ENCODE assay signal across 20 cellular contexts in the genomic region with DNA sequence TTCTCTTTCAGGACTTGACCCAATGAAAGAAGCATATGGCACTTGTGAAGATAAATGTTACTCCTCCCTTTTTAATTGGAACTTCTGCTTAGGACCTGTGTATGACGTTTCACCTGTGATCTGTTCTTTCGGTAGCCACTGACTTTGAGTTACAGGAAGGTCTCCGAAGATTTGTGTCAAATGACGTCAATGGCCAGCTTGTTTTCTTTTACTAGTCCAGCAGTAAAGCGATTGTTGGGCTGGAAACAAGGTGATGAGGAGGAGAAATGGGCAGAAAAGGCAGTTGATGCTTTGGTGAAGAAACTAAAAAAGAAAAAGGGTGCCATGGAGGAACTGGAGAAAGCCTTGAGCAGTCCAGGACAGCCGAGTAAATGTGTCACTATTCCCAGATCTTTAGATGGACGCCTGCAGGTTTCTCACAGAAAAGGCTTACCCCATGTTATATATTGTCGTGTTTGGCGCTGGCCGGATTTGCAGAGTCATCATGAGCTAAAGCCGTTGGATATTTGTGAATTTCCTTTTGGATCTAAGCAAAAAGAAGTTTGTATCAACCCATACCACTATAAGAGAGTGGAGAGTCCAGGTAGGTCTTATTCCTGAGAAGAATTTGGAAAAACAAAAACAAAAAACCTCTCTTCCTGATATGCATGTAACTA. TPM values are rescaled to one million over a fixed set of nuclear protein-coding genes. Genes with fewer than 3 reads are reported as not detected.
DNase-seq lines count a peak whose midpoint lies in the region; ATAC-seq, FAIRE-seq and TF ChIP-seq lines count a peak whose summit lies in the region.
"Had no signal": no experiment of that assay in that cellular context is flagged by ENCODE, and none has a peak within 500 bp of the region (broad histone marks: within the 10 kb centered on the region; RNA-seq: fewer than 3 reads in every experiment).

No MANE protein-coding gene starts in this region.

- H3K79me2 ChIP-seq in HepG2 (ENCODE audit: insufficient read depth, low read length) (peaks cover 83% of the 10 kb centered on the region), mammary epithelial cell (ENCODE audit: insufficient read depth, low read length) (peaks cover 97% of the 10 kb centered on the region), neural progenitor cell (ENCODE audit: low read depth) (peaks cover 100% of the 10 kb centered on the region)

- no peak overlapping the region for H3K4me2 ChIP-seq in HepG2 (ENCODE audit: low read depth, low read length)
- no peak overlapping the region for H3K4me2 ChIP-seq in IMR-90 (ENCODE audit: low read depth, low read length)
- no peak overlapping the region for H3K4me2 ChIP-seq in mammary epithelial cell (ENCODE audit: insufficient read depth, low read depth, low read length)
- H3K4me2 ChIP-seq in neural progenitor cell: no peak overlapping the region

- no peak overlapping the region for H3K56ac ChIP-seq in IMR-90 (ENCODE audit: extremely low read depth, insufficient read depth, low read length)

- H3K14ac ChIP-seq in IMR-90 (replicated peaks; ENCODE audit: low read depth, low read length): no peak overlapping the region

- no peak overlapping the region for H4K91ac ChIP-seq in IMR-90 (ENCODE audit: insufficient read depth, low read depth, low read length)

- H3K4me1 ChIP-seq in HepG2 (ENCODE audit: insufficient read depth, low read length): peaks cover 26% of the 10 kb centered on the region
- peaks cover 0 to 36% (median 7%) of the 10 kb centered on the region in 4 donors for H3K4me1 ChIP-seq in right lobe of liver
- H3K4me1 ChIP-seq in IMR-90 (ENCODE audit: control insufficient read depth, insufficient read depth, low read length): peaks cover 4% of the 10 kb centered on the region; the same call in 1 of the 2 replicates
- H3K4me1 ChIP-seq in mammary epithelial cell (ENCODE audit: insufficient read depth, low read length): peaks cover 6% of the 10 kb centered on the region
- H3K4me1 ChIP-seq in neural progenitor cell: peaks cover 5% of the 10 kb centered on the region
- H3K4me1 ChIP-seq: BE2C had no signal

- peaks cover 8% of the 10 kb centered on the region for H3K9me3 Mint-ChIP-seq in neural progenitor cell
- H3K9me3 Mint-ChIP-seq: CD8-positive, alpha-beta memory T cell had no signal

- H3K4me3 ChIP-seq in HepG2 (replicated peaks in 1 of 3; ENCODE audit: insufficient read depth in 1 of 3, low read depth in 2 of 3, low read length in 3 of 3) (no peak overlapping the region), right lobe of liver (no peak overlapping the region), IMR-90 (ENCODE audit: insufficient read depth, low read depth, low read length) (no peak overlapping the region), mammary epithelial cell (replicated peaks in 1 of 3; ENCODE audit: insufficient read depth in 1 of 3, low read depth in 2 of 3, low read length in 3 of 3) (no peak overlapping the region), neural progenitor cell (no peak overlapping the region)
- H3K4me3 ChIP-seq: GM23248 had no signal

- no peak overlapping the region for H3K4ac ChIP-seq in IMR-90 (ENCODE audit: low read depth, low read length)

- no peak for TF ChIP-seq CTCF in HepG2 (CRISPR knock-in tag; IDR thresholded peaks at IDR 0.05)
- no peak for TF ChIP-seq CTCF in right lobe of liver (IDR thresholded peaks at IDR 0.05)
- TF ChIP-seq CTCF in IMR-90 (conservative IDR thresholded peaks at IDR 0.05; ENCODE audit: low read depth, low read length): no peak
- TF ChIP-seq CTCF in mammary epithelial cell (conservative IDR thresholded peaks at IDR 0.05 in 1 of 2, IDR thresholded peaks at IDR 0.05 in 1 of 2; ENCODE audit: extremely low read depth in 1 of 2, insufficient read depth in 1 of 2, low read depth in 1 of 2, low read length in 2 of 2): no peak
- TF ChIP-seq CTCF in neural progenitor cell (IDR thresholded peaks at IDR 0.05): no peak

- no peak overlapping the region for H4K5ac ChIP-seq in IMR-90 (ENCODE audit: low read depth, low read length)

- CTCF ChIA-PET in HepG2 (lab: Yijun Ruan, JAX; ENCODE audit: low intra/inter-chr PET ratio, low total read pairs) (no interaction called here), IMR-90 (lab: Yijun Ruan, JAX) (interaction anchor here (0.6 kb wide), 1 partner anchor 70 kb away, joined by 4 read pairs; no protein-coding TSS in a partner anchor), mammary epithelial cell (lab: Charles Lee; ENCODE audit: low non-redundant PET) (no interaction called here)

- no peak overlapping the region for H3K4me3 Mint-ChIP-seq in neural progenitor cell
- H3K4me3 Mint-ChIP-seq: CD4-positive, CD25-positive, alpha-beta regulatory T cell; CD8-positive, alpha-beta memory T cell had no signal

- POLR2A ChIA-PET in HepG2 (lab: Yijun Ruan, JAX) (no interaction called here), IMR-90 (lab: Charles Lee; ENCODE audit: unreplicated experiment) (no interaction called here)

- no peak overlapping the region for H2AK9ac ChIP-seq in IMR-90 (replicated peaks; ENCODE audit: low read depth, low read length, poor library complexity)

- H2AFZ ChIP-seq in HepG2 (ENCODE audit: low read length) (no peak overlapping the region), IMR-90 (replicated peaks; ENCODE audit: low read length, poor library complexity) (no peak overlapping the region), mammary epithelial cell (ENCODE audit: low read depth, low read length) (no peak overlapping the region), neural progenitor cell (replicated peaks) (no peak overlapping the region)
- H2AFZ ChIP-seq: GM23248 had no signal

- peaks cover 6% of the 10 kb centered on the region; the same call in 1 of the 2 replicates for H3K9me1 ChIP-seq in IMR-90 (ENCODE audit: insufficient read depth, low read length)

- H3K23ac ChIP-seq in IMR-90 (ENCODE audit: low read depth, low read length): no peak overlapping the region

- TF ChIP-seq POLR2A in HepG2 (IDR thresholded peaks at IDR 0.05; ENCODE audit: insufficient read depth in 1 of 2, low read depth in 2 of 2, low read length in 2 of 2) (no peak), right lobe of liver (IDR thresholded peaks at IDR 0.05) (no peak), IMR-90 (IDR thresholded peaks at IDR 0.05; ENCODE audit: low read depth, low read length) (no peak), H54 (IDR thresholded peaks at IDR 0.05; ENCODE audit: low read depth, low read length) (no peak)

- H3K9me3 ChIP-seq in HepG2 (ENCODE audit: low read length) (no peaks in the 10 kb centered on the region), right lobe of liver (no peaks in the 10 kb centered on the region), IMR-90 (ENCODE audit: control insufficient read depth, insufficient read depth, low read length) (no peaks in the 10 kb centered on the region), mammary epithelial cell (replicated peaks; ENCODE audit: insufficient read depth, low read length) (no peaks in the 10 kb centered on the region), neural progenitor cell (ENCODE audit: low read depth) (no peaks in the 10 kb centered on the region)
- H3K9me3 ChIP-seq: BE2C had no signal

- H2BK20ac ChIP-seq in IMR-90 (ENCODE audit: low read depth, low read length): no peak overlapping the region

- no peak overlapping the region for H2BK120ac ChIP-seq in IMR-90 (ENCODE audit: low read depth, low read length)

- dilution Hi-C loops in IMR-90 (cut with HindIII; ENCODE audit: low sequenced_read_pairs, unreplicated experiment): no loop called here
- dilution Hi-C loops in mammary epithelial cell (cut with HindIII; ENCODE audit: low sequenced_read_pairs): no loop called here

- H3K27ac ChIP-seq in HepG2 (ENCODE audit: extremely low read length, insufficient read depth, low read length): no peak overlapping the region
- no peak overlapping the region for H3K27ac ChIP-seq in right lobe of liver
- no peak overlapping the region for H3K27ac ChIP-seq in IMR-90 (ENCODE audit: insufficient read depth, low read length)
- no peak overlapping the region for H3K27ac ChIP-seq in mammary epithelial cell (ENCODE audit: insufficient read depth, low read depth, low read length)
- no peak overlapping the region for H3K27ac ChIP-seq in neural progenitor cell
- H3K27ac ChIP-seq: GM23248 had no signal

- H3F3A ChIP-seq in neural progenitor cell (ENCODE audit: low read depth): no peaks in the 10 kb centered on the region

- intact Hi-C loops in HepG2 (cut with micrococcal nuclease; ENCODE audit: unreplicated experiment) (no loop called here), right lobe of liver (cut with DNase I) (no loop called here), IMR-90 (cut with micrococcal nuclease) (no loop called here), mammary epithelial cell (cut with micrococcal nuclease) (no loop called here)

- peaks cover 57% of the 10 kb centered on the region for H3K36me3 Mint-ChIP-seq in neural progenitor cell
- H3K36me3 Mint-ChIP-seq: CD4-positive, CD25-positive, alpha-beta regulatory T cell had no signal

- no peak for DNase-seq in HepG2 (ENCODE audit: low spot score)
- no peak for DNase-seq in right lobe of liver
- no peak for DNase-seq in IMR-90
- no peak for DNase-seq in mammary epithelial cell
- no peak for DNase-seq in H54 (ENCODE audit: insufficient read length, low spot score)
- no peak for DNase-seq in neural progenitor cell (ENCODE audit: low spot score)
- DNase-seq: 8988T; BE2C; C1 segment of cervical spinal cord; CD4-positive, CD25-positive, alpha-beta regulatory T cell; CD8-positive, alpha-beta memory T cell; COR-L47; GM23248; H7; Karpas-422 had no signal

- no peak for TF ChIP-seq EP300 in HepG2 (IDR thresholded peaks at IDR 0.05; ENCODE audit: low read depth in 2 of 2, low read length in 2 of 2)
- no peak for TF ChIP-seq EP300 in HepG2 (CRISPR knock-in tag; IDR thresholded peaks at IDR 0.05; ENCODE audit: borderline replicate concordance)

- no peak overlapping the region for H3K27ac Mint-ChIP-seq in neural progenitor cell
- H3K27ac Mint-ChIP-seq: CD4-positive, CD25-positive, alpha-beta regulatory T cell; CD8-positive, alpha-beta memory T cell had no signal

- H2BK15ac ChIP-seq in IMR-90 (ENCODE audit: low read depth, low read length): no peak overlapping the region

- H2AK5ac ChIP-seq in IMR-90 (ENCODE audit: low read depth, low read length): no peak overlapping the region

- FAIRE-seq in HepG2 (lab: Jason Lieb, UNC) (no peak), H54 (lab: Jason Lieb, UNC) (no peak)
- FAIRE-seq: D721Med, G401.6, GM12892, GM18507 had no signal

- H4K20me1 ChIP-seq in HepG2 (ENCODE audit: insufficient read depth, low read length): peaks cover 23% of the 10 kb centered on the region
- H4K20me1 ChIP-seq in IMR-90 (ENCODE audit: insufficient read depth, low read length): peaks cover 40% of the 10 kb centered on the region; the same call in 1 of the 2 replicates
- peaks cover 5% of the 10 kb centered on the region for H4K20me1 ChIP-seq in mammary epithelial cell (ENCODE audit: insufficient read depth, low read length)
- H4K20me1 ChIP-seq in neural progenitor cell (ENCODE audit: low read depth): peaks cover 51% of the 10 kb centered on the region

- ATAC-seq in HepG2 (no peak), right lobe of liver (no peak), IMR-90 (ENCODE audit: low read depth) (no peak), HG03280 (IDR thresholded peaks at IDR 0.05; ENCODE audit: unreplicated experiment) (no peak)

- H3K36me3 ChIP-seq in HepG2 (replicated peaks in 1 of 2; ENCODE audit: control insufficient read depth in 1 of 2, insufficient read depth in 2 of 2, low read length in 2 of 2): peaks cover 15 to 52% of the 10 kb centered on the region in 2 experiments
- H3K36me3 ChIP-seq in right lobe of liver: peaks cover 0 to 24% (median 8%) of the 10 kb centered on the region in 4 donors
- peaks cover 24% of the 10 kb centered on the region for H3K36me3 ChIP-seq in IMR-90 (ENCODE audit: control insufficient read depth, insufficient read depth, low read length)
- H3K36me3 ChIP-seq in mammary epithelial cell (ENCODE audit: insufficient read depth, low read length): peaks cover 14% of the 10 kb centered on the region
- peaks cover 24% of the 10 kb centered on the region for H3K36me3 ChIP-seq in neural progenitor cell

- H3K18ac ChIP-seq in IMR-90 (ENCODE audit: low read depth, low read length): no peak overlapping the region

- WGBS in HepG2 (ENCODE audit: low lambda C conversion rate): 95% methylated on average over 11 of the region's 11 CpGs
- WGBS in right lobe of liver (ENCODE audit: insufficient coverage, low coverage, low lambda C conversion rate, missing lambda C conversion rate): 94% methylated on average over 11 of the region's 11 CpGs
- WGBS in IMR-90 (ENCODE audit: extremely low coverage in 2 of 2, insufficient read length in 1 of 2), 2 experiments: 80% methylated on average over 1 of the region's 11 CpGs; no CpG with 5 or more reads in 1 of the 2 experiments
- WGBS in mammary epithelial cell (ENCODE audit: low coverage, missing lambda C conversion rate): 96% methylated on average over 11 of the region's 11 CpGs

- H3K27me3 ChIP-seq in HepG2 (ENCODE audit: control insufficient read depth in 1 of 2, insufficient read depth in 2 of 2, low read length in 2 of 2): no peaks in the 10 kb centered on the region
- no peaks in the 10 kb centered on the region for H3K27me3 ChIP-seq in right lobe of liver
- no peaks in the 10 kb centered on the region for H3K27me3 ChIP-seq in IMR-90 (ENCODE audit: control insufficient read depth, insufficient read depth, low read length)
- no peaks in the 10 kb centered on the region for H3K27me3 ChIP-seq in mammary epithelial cell (ENCODE audit: insufficient read depth, low read length)
- no peaks in the 10 kb centered on the region for H3K27me3 ChIP-seq in neural progenitor cell
- H3K27me3 ChIP-seq: BE2C had no signal

- in situ Hi-C loops in HepG2 (cut with HindIII; ENCODE audit: extremely low pct_ligation_motif_present, low pct_unique_long_range_greater_than_20kb) (no loop called here), IMR-90 (cut with MboI; ENCODE audit: low sequenced_read_pairs) (no loop called here), mammary epithelial cell (cut with MboI; ENCODE audit: low sequenced_read_pairs in 2 of 2) (no loop called here)

- H3K27me3 Mint-ChIP-seq in neural progenitor cell (ENCODE audit: insufficient read depth, low read depth): no peaks in the 10 kb centered on the region
- H3K27me3 Mint-ChIP-seq: CD4-positive, CD25-positive, alpha-beta regulatory T cell; CD8-positive, alpha-beta memory T cell had no signal

- peaks cover 35 to 60% of the 10 kb centered on the region in 2 experiments for H3K79me1 ChIP-seq in IMR-90 (ENCODE audit: low read depth in 1 of 2, low read length in 2 of 2)

- no peak overlapping the region for H4K8ac ChIP-seq in IMR-90 (ENCODE audit: low read depth in 2 of 2, low read length in 2 of 2)

- TF ChIP-seq RAD21 in HepG2 (CRISPR knock-in tag; IDR thresholded peaks at IDR 0.05) (no peak), IMR-90 (IDR thresholded peaks at IDR 0.05; ENCODE audit: low read length) (no peak)

- no peak overlapping the region for H2BK5ac ChIP-seq in IMR-90 (ENCODE audit: low read depth, low read length, poor library complexity, severe bottlenecking)

- H3K9ac ChIP-seq in HepG2 (ENCODE audit: insufficient read depth, low read depth, low read length) (no peak overlapping the region), IMR-90 (ENCODE audit: low read depth, low read length) (no peak overlapping the region), mammary epithelial cell (ENCODE audit: insufficient read depth, low read length) (no peak overlapping the region), neural progenitor cell (no peak overlapping the region)
- H3K9ac ChIP-seq: GM23248 had no signal

- TSS peak; percentile 15 for BruUV-seq in HepG2 (replicated peaks; lab: Mats Ljungman, UMichigan)
- BruUV-seq in IMR-90 (replicated peaks; lab: Mats Ljungman, UMichigan): no TSS peak
- TSS peak; percentile 41 for BruUV-seq in mammary epithelial cell (replicated peaks; lab: Mats Ljungman, UMichigan)

- H3K4me1 Mint-ChIP-seq in neural progenitor cell: no peaks in the 10 kb centered on the region

RNA-seq across cellular contexts. Expression of a gene that starts 21.1 kb away (rescaled TPM):
- total RNA-seq in HepG2 (2016; rRNA removed; fragmentation: Illumina TruSeq; extraction: Trizol) (48.5 and 81.0 TPM in 2 replicates), right lobe of liver (10 to 100 TPM; 19.2 to 49.2 (median 30.6) TPM), IMR-90 (2012; rRNA removed) (73.3 and 101 TPM in 2 replicates), mammary epithelial cell (10 to 100 TPM; 66.8 to 84.2 TPM), neural progenitor cell (ENCODE audit: low replicate concordance) (75.0 and 102 TPM in 2 replicates)
- total RNA-seq in HepG2 (2016; cell fraction: cytosol; rRNA removed; fragmentation: Illumina TruSeq; extraction: Trizol; ENCODE audit: low read depth): 58.3 and 63.0 TPM in 2 replicates
- total RNA-seq in HepG2 (2016; cell fraction: insoluble cytoplasmic fraction; rRNA removed; fragmentation: Illumina TruSeq; extraction: Trizol): 49.9 and 76.4 TPM in 2 replicates
- total RNA-seq in HepG2 (2016; cell fraction: membrane; rRNA removed; fragmentation: Illumina TruSeq; extraction: Trizol): 32.5 and 33.6 TPM in 2 replicates
- 50.6 and 52.2 TPM in 2 replicates for total RNA-seq in HepG2 (2016; cell fraction: nucleus; rRNA removed; fragmentation: Illumina TruSeq; extraction: Trizol)
- polyA plus RNA-seq in HepG2 (2011; rRNA removed) (27.2 and 30.0 TPM in 2 replicates), IMR-90 (2012; rRNA removed) (25.7 and 37.4 TPM in 2 replicates), mammary epithelial cell (60.8 TPM)
- polyA plus RNA-seq in HepG2 (2011; cell fraction: cytosol; rRNA removed): 13.9 and 22.3 TPM in 2 replicates
- 25.7 and 30.1 TPM in 2 replicates for polyA plus RNA-seq in HepG2 (2011; cell fraction: nucleus; rRNA removed)
- 18.8 and 19.5 TPM in 2 replicates for polyA plus RNA-seq in HepG2 (2012)
- 1.1 and 1.2 TPM in 2 replicates for polyA plus RNA-seq in HepG2 (2016; cell fraction: cytosol; fragmentation: Illumina TruSeq; extraction: Trizol; ENCODE audit: low read depth)
- polyA plus RNA-seq in HepG2 (2016; cell fraction: insoluble cytoplasmic fraction; fragmentation: Illumina TruSeq; extraction: Trizol; ENCODE audit: low read depth): 30.1 and 33.0 TPM in 2 replicates
- 3.2 and 3.4 TPM in 2 replicates for polyA plus RNA-seq in HepG2 (2016; cell fraction: membrane; fragmentation: Illumina TruSeq; extraction: Trizol; ENCODE audit: low read depth)
- polyA plus RNA-seq in HepG2 (2016; cell fraction: nucleus; fragmentation: Illumina TruSeq; extraction: Trizol; ENCODE audit: insufficient read depth, low read depth): 21.9 and 22.9 TPM in 2 replicates
- 56.3 and 87.9 TPM in 2 replicates for polyA minus RNA-seq in HepG2 (2011; rRNA and poly(A)+ RNA removed; ENCODE audit: low replicate concordance)
- 43.4 and 52.4 TPM in 2 replicates for polyA minus RNA-seq in HepG2 (2011; cell fraction: cytosol; rRNA and poly(A)+ RNA removed)
- polyA minus RNA-seq in HepG2 (2011; cell fraction: nucleus; rRNA and poly(A)+ RNA removed): 111 and 120 TPM in 2 replicates
- polyA plus RNA-seq in IMR-90 (2012; cell fraction: cytosol; rRNA removed): 5.3 and 8.1 TPM in 2 replicates
- 3.2 and 35.1 TPM in 2 replicates for polyA plus RNA-seq in IMR-90 (2012; cell fraction: nucleus; rRNA removed; ENCODE audit: low replicate concordance)
- polyA minus RNA-seq in mammary epithelial cell: 49.1 TPM

RNA-seq across cellular contexts. Expression of a gene that starts 39.3 kb away (rescaled TPM):
- 0.20 TPM in 1 of 2 replicates, not detected in the other for total RNA-seq in HepG2 (2016; rRNA removed; fragmentation: Illumina TruSeq; extraction: Trizol)
- not detected in 2 replicates for total RNA-seq in HepG2 (2016; cell fraction: cytosol; rRNA removed; fragmentation: Illumina TruSeq; extraction: Trizol; ENCODE audit: low read depth)
- total RNA-seq in HepG2 (2016; cell fraction: insoluble cytoplasmic fraction; rRNA removed; fragmentation: Illumina TruSeq; extraction: Trizol): 0.10 and 0.11 TPM in 2 replicates
- 0.10 TPM in 1 of 2 replicates, not detected in the other for total RNA-seq in HepG2 (2016; cell fraction: membrane; rRNA removed; fragmentation: Illumina TruSeq; extraction: Trizol)
- 0.22 TPM in 1 of 2 replicates, not detected in the other for total RNA-seq in HepG2 (2016; cell fraction: nucleus; rRNA removed; fragmentation: Illumina TruSeq; extraction: Trizol)
- polyA plus RNA-seq in HepG2 (2011; rRNA removed): 0.05 and 0.15 TPM in 2 replicates
- polyA plus RNA-seq in HepG2 (2011; cell fraction: cytosol; rRNA removed): 0.15 TPM in 1 of 2 replicates, not detected in the other
- not detected in 2 replicates for polyA plus RNA-seq in HepG2 (2011; cell fraction: nucleus; rRNA removed)
- not detected in 2 replicates for polyA plus RNA-seq in HepG2 (2012)
- polyA plus RNA-seq in HepG2 (2016; cell fraction: cytosol; fragmentation: Illumina TruSeq; extraction: Trizol; ENCODE audit: low read depth): 0.08 TPM in 1 of 2 replicates, not detected in the other
- 0.14 TPM in 1 of 2 replicates, not detected in the other for polyA plus RNA-seq in HepG2 (2016; cell fraction: insoluble cytoplasmic fraction; fragmentation: Illumina TruSeq; extraction: Trizol; ENCODE audit: low read depth)
- polyA plus RNA-seq in HepG2 (2016; cell fraction: membrane; fragmentation: Illumina TruSeq; extraction: Trizol; ENCODE audit: low read depth): 0.10 TPM in 1 of 2 replicates, not detected in the other
- polyA plus RNA-seq in HepG2 (2016; cell fraction: nucleus; fragmentation: Illumina TruSeq; extraction: Trizol; ENCODE audit: insufficient read depth, low read depth): 0.28 TPM in 1 of 2 replicates, not detected in the other
- 0.30 TPM in 1 of 2 replicates, not detected in the other for polyA minus RNA-seq in HepG2 (2011; rRNA and poly(A)+ RNA removed; ENCODE audit: low replicate concordance)
- not detected in 2 replicates for polyA minus RNA-seq in HepG2 (2011; cell fraction: cytosol; rRNA and poly(A)+ RNA removed)
- polyA minus RNA-seq in HepG2 (2011; cell fraction: nucleus; rRNA and poly(A)+ RNA removed): not detected in 2 replicates
- 1 to 10 TPM in 1 of 6 experiments, under 1 TPM in 1, not detected in 4; 0.25 to 1.1 TPM for total RNA-seq in right lobe of liver
- total RNA-seq in IMR-90 (2012; rRNA removed): not detected in 2 replicates
- not detected in 2 replicates for polyA plus RNA-seq in IMR-90 (2012; rRNA removed)
- 0.02 TPM in 1 of 2 replicates, not detected in the other for polyA plus RNA-seq in IMR-90 (2012; cell fraction: cytosol; rRNA removed)
- not detected in 2 replicates for polyA plus RNA-seq in IMR-90 (2012; cell fraction: nucleus; rRNA removed; ENCODE audit: low replicate concordance)
- total RNA-seq in mammary epithelial cell: not detected
- polyA plus RNA-seq in mammary epithelial cell: not detected
- polyA minus RNA-seq in mammary epithelial cell: not detected
- total RNA-seq in neural progenitor cell (ENCODE audit: low replicate concordance): 0.13 and 0.25 TPM in 2 replicates
- total RNA-seq: CD4-positive, CD25-positive, alpha-beta regulatory T cell; CD8-positive, alpha-beta memory T cell; GM23248 had no signal
- polyA plus RNA-seq: CD4-positive, CD25-positive, alpha-beta regulatory T cell; CD8-positive, alpha-beta memory T cell; GM23248 had no signal
